In the genomic region with DNA sequence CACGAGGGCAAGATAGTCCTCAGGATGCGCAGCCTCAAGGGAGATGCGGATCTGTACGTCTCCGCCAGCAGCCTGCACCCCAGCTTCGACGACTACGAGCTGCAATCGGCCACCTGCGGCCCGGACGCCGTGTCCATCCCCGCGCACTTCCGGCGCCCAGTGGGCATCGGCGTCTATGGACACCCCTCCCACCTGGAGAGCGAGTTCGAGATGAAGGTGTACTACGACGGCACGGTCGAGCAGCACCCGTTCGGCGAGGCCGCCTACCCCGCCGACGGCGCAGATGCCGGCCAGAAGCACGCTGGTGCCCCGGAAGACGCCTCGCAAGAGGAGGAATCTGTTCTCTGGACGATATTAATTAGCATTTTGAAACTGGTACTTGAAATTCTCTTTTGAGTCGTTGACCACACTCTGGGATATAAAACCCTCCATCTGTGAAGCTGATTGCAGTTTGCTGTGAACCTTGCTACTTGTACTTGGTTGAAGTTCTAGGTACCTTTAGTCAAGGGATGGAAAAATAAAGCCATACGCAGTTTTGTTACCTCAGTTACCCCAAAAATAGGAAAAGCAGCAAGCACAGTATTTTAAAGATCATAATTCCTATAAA, we compare ENCODE assay signal across 6 cellular contexts. TPM values are rescaled to one million over a fixed set of nuclear protein-coding genes. Genes with fewer than 3 reads are reported as not detected.
DNase-seq lines count a peak whose midpoint lies in the region; ATAC-seq lines count a peak whose summit lies in the region.

No MANE protein-coding gene starts in this region.

- peaks cover 61 to 75% (median 62%) of the 10 kb centered on the region in 3 donors for H3K4me1 Mint-ChIP-seq in T-cell

- DNase-seq in GM03348 (ENCODE audit: low spot score) (peak; percentile 41), T-cell (peak in 17 of 34 experiments; percentile 7 to 64 (median 27)), NCI-H1048 (lab: John Stamatoyannopoulos, UW) (no peak)
- DNase-seq in stimulated activated CD4-positive, alpha-beta T cell treated with anti-CD3 and anti-CD28 coated beads, Interleukin-15, amount 100 ng/mL, for 24 hours: peak; percentile 57

- POLR2A ChIA-PET in T-cell (lab: Charles Lee): interaction anchor here (0.8 to 2.6 kb wide), 7 partner anchors 9 to 49 kb away, joined by 3 to 22 read pairs (median 4); partner anchors contain the start of genes DYNLT2 (in 1 of the 2) and ERMARD (in 1 of the 2)

- peak overlapping the region; percentile 88 to 93 for H3K27ac Mint-ChIP-seq in T-cell

- H3K27me3 Mint-ChIP-seq in T-cell: no peaks in the 10 kb centered on the region

- H3K36me3 Mint-ChIP-seq in T-cell: peaks cover 6% of the 10 kb centered on the region

- CTCF ChIA-PET in T-cell (lab: Charles Lee): interaction anchor here in 1 of 2 donors (1.5 to 2.0 kb wide), 2 partner anchors 19 to 20 kb away, joined by 4 to 5 read pairs; no protein-coding TSS in a partner anchor

- no peaks in the 10 kb centered on the region for H3K9me3 Mint-ChIP-seq in T-cell

- ATAC-seq in HG02623 (IDR thresholded peaks at IDR 0.05; ENCODE audit: unreplicated experiment) (peak; percentile 9), T-cell (replicated peaks in 1 of 4) (peak; percentile 22 to 32 (median 29)), esophagus mucosa (peak; percentile 13)

- H3K4me3 Mint-ChIP-seq in T-cell: peak overlapping the region; percentile 85 to 91 (median 89)

RNA-seq across cellular contexts. Expression of gene C6orf120, which starts 0.8 kb away (rescaled TPM):
- total RNA-seq in T-cell (10 to 100 TPM; 17.6 to 30.7 (median 26.2) TPM), esophagus mucosa (11.4 TPM)

RNA-seq across cellular contexts. Expression of gene WDR27, which starts 0.9 kb away (rescaled TPM):
- 10 to 100 TPM; 39.7 to 71.5 (median 52.5) TPM for total RNA-seq in T-cell
- total RNA-seq in esophagus mucosa: 24.4 TPM

RNA-seq across cellular contexts. Expression of gene PHF10, which starts 21.6 kb away (rescaled TPM):
- 10 to 100 TPM; 77.8 to 94.1 (median 85.5) TPM for total RNA-seq in T-cell
- total RNA-seq in esophagus mucosa: 25.4 TPM

RNA-seq across cellular contexts. Expression of gene DYNLT2, which starts 48.6 kb away (rescaled TPM):
- total RNA-seq in T-cell (1 to 10 TPM; 1.9 to 3.9 (median 2.7) TPM), esophagus mucosa (0.84 TPM)

RNA-seq across cellular contexts. Expression of gene ERMARD, which starts 48.7 kb away (rescaled TPM):
- total RNA-seq in T-cell (10 to 100 TPM; 24.7 to 35.7 (median 29.9) TPM), esophagus mucosa (19.6 TPM)
